Comparison of ENCODE assay signal across 8 cellular contexts in genomic region chr1:230123280-230124186, GRCh38. TPM values are rescaled to one million over a fixed set of nuclear protein-coding genes. Genes with fewer than 3 reads are reported as not detected.
DNase-seq lines count a peak whose midpoint lies in the region; ATAC-seq, FAIRE-seq and TF ChIP-seq lines count a peak whose summit lies in the region.

No MANE protein-coding gene starts in this region.

- intact Hi-C loops in HepG2 (cut with micrococcal nuclease; ENCODE audit: unreplicated experiment) = loop anchor here (5.0 kb wide), 1 partner anchor 56 kb away; the partner anchor contains the start of gene GALNT2
- intact Hi-C loops in upper lobe of right lung (cut with DNase I) = no loop called here
- intact Hi-C loops in dorsolateral prefrontal cortex (cut with DNase I) = no loop called here

- FAIRE-seq in HepG2 (lab: Jason Lieb, UNC) = peak; percentile 60

- H3K9me2 ChIP-seq in GM23338 (ENCODE audit: insufficient read depth) (no peaks in the 10 kb centered on the region), MM.1S (replicated peaks; ENCODE audit: insufficient read depth, low read length) (no peaks in the 10 kb centered on the region)

- no peak overlapping the region for H3K27ac ChIP-seq in GM23338 (ENCODE audit: low read depth)
- H3K27ac ChIP-seq in MM.1S (ENCODE audit: low read length) = peak overlapping the region; percentile 96
- H3K27ac ChIP-seq in HepG2 (ENCODE audit: extremely low read length, insufficient read depth, low read length) = peak overlapping the region; percentile 48
- no peak overlapping the region for H3K27ac ChIP-seq in upper lobe of right lung
- H3K27ac ChIP-seq in dorsolateral prefrontal cortex = no peak overlapping the region

- H3K27me3 Mint-ChIP-seq in GM23338 (ENCODE audit: insufficient read depth, low read depth, poor library complexity) = peaks cover 11% of the 10 kb centered on the region

- TF ChIP-seq POLR2A in HepG2 (IDR thresholded peaks at IDR 0.05; ENCODE audit: insufficient read depth in 1 of 2, low read depth in 2 of 2, low read length in 2 of 2) = no peak

- H3K4me3 Mint-ChIP-seq in GM23338 = no peak overlapping the region

- in situ Hi-C loops in HepG2 (cut with HindIII; ENCODE audit: extremely low pct_ligation_motif_present, low pct_unique_long_range_greater_than_20kb) = no loop called here

- H3K4me1 Mint-ChIP-seq in GM23338 = peaks cover 66% of the 10 kb centered on the region

- POLR2A ChIA-PET in HepG2 (lab: Yijun Ruan, JAX) = interaction anchor here (1.4 to 1.6 kb wide), 2 partner anchors 18 to 35 kb away, joined by 4 to 5 read pairs; no protein-coding TSS in a partner anchor

- no peaks in the 10 kb centered on the region for H3K27me3 ChIP-seq in GM23338 (ENCODE audit: insufficient read depth)
- H3K27me3 ChIP-seq in MM.1S (replicated peaks; ENCODE audit: insufficient read depth, low read length) = no peaks in the 10 kb centered on the region
- H3K27me3 ChIP-seq in HepG2 (ENCODE audit: control insufficient read depth in 1 of 2, insufficient read depth in 2 of 2, low read length in 2 of 2) = no peaks in the 10 kb centered on the region
- no peaks in the 10 kb centered on the region for H3K27me3 ChIP-seq in upper lobe of right lung
- H3K27me3 ChIP-seq in dorsolateral prefrontal cortex = no peaks in the 10 kb centered on the region

- no peak overlapping the region for H2AFZ ChIP-seq in GM23338
- peak overlapping the region; percentile 11; the same call in 1 of the 2 replicates for H2AFZ ChIP-seq in MM.1S (ENCODE audit: low read length)
- H2AFZ ChIP-seq in HepG2 (ENCODE audit: low read length) = no peak overlapping the region

- no peaks in the 10 kb centered on the region for H3K9me3 ChIP-seq in MM.1S (replicated peaks; ENCODE audit: insufficient read depth, low read length)
- no peaks in the 10 kb centered on the region for H3K9me3 ChIP-seq in HepG2 (ENCODE audit: low read length)
- H3K9me3 ChIP-seq in upper lobe of right lung = no peaks in the 10 kb centered on the region

- TF ChIP-seq EP300 in HepG2 (IDR thresholded peaks at IDR 0.05; ENCODE audit: low read depth in 2 of 2, low read length in 2 of 2) (peak in 1 of 2 experiments; percentile 7; a peak in 1 of 4 replicates), HepG2 (CRISPR knock-in tag; IDR thresholded peaks at IDR 0.05; ENCODE audit: borderline replicate concordance) (no peak)

- H3K36me3 Mint-ChIP-seq in GM23338 (ENCODE audit: low read depth) = no peaks in the 10 kb centered on the region; the same call in 2 of the 3 replicates

- H3K79me2 ChIP-seq in GM23338 (replicated peaks; ENCODE audit: insufficient read depth) (peaks cover 77% of the 10 kb centered on the region), MM.1S (ENCODE audit: low read length) (peaks cover 82% of the 10 kb centered on the region), HepG2 (ENCODE audit: insufficient read depth, low read length) (peaks cover 47% of the 10 kb centered on the region)

- TF ChIP-seq CTCF in GM23338 (conservative IDR thresholded peaks at IDR 0.05; ENCODE audit: low read depth in 2 of 2) = no peak
- TF ChIP-seq CTCF in MM.1S (IDR thresholded peaks at IDR 0.05; ENCODE audit: low read length) = no peak
- no peak for TF ChIP-seq CTCF in HepG2 (CRISPR knock-in tag; IDR thresholded peaks at IDR 0.05)
- TF ChIP-seq CTCF in upper lobe of right lung (IDR thresholded peaks at IDR 0.05) = no peak
- TF ChIP-seq CTCF in dorsolateral prefrontal cortex (IDR thresholded peaks at IDR 0.05 in 54 of 56, conservative IDR thresholded peaks at IDR 0.05 in 2 of 56; ENCODE audit: low read depth in 1 of 56, partially characterized antibody in 56 of 56) = no peak

- peaks cover 3% of the 10 kb centered on the region for H4K20me1 ChIP-seq in GM23338 (replicated peaks; ENCODE audit: insufficient read depth)
- H4K20me1 ChIP-seq in MM.1S (ENCODE audit: insufficient read depth, low read length) = no peaks in the 10 kb centered on the region
- H4K20me1 ChIP-seq in HepG2 (ENCODE audit: insufficient read depth, low read length) = no peaks in the 10 kb centered on the region

- H3K36me3 ChIP-seq in GM23338 (ENCODE audit: insufficient read depth) (no peaks in the 10 kb centered on the region), MM.1S (replicated peaks; ENCODE audit: insufficient read depth, low read length) (no peaks in the 10 kb centered on the region), HepG2 (replicated peaks in 1 of 2; ENCODE audit: control insufficient read depth in 1 of 2, insufficient read depth in 2 of 2, low read length in 2 of 2) (no peaks in the 10 kb centered on the region), upper lobe of right lung (no peaks in the 10 kb centered on the region)

- ATAC-seq in GM18861 (IDR thresholded peaks at IDR 0.05; ENCODE audit: unreplicated experiment) (peak; percentile 85), GM23338 (no peak), HepG2 (no peak), upper lobe of right lung (no peak)

- H3K4me3 ChIP-seq in GM23338 = no peak overlapping the region
- H3K4me3 ChIP-seq in MM.1S (ENCODE audit: low read length) = peak overlapping the region; percentile 47
- no peak overlapping the region for H3K4me3 ChIP-seq in HepG2 (replicated peaks in 1 of 3; ENCODE audit: insufficient read depth in 1 of 3, low read depth in 2 of 3, low read length in 3 of 3)
- no peak overlapping the region for H3K4me3 ChIP-seq in upper lobe of right lung
- H3K4me3 ChIP-seq in dorsolateral prefrontal cortex = no peak overlapping the region

- peak overlapping the region; percentile 21; the same call in 1 of the 2 replicates for H3K27ac Mint-ChIP-seq in GM23338

- CTCF ChIA-PET in HepG2 (lab: Yijun Ruan, JAX; ENCODE audit: low intra/inter-chr PET ratio, low total read pairs) = no interaction called here

- DNase-seq in GM23338 (ENCODE audit: low spot score) = no peak
- DNase-seq in MM.1S = peak; percentile 100
- DNase-seq in HepG2 (ENCODE audit: low spot score) = peak; percentile 35
- DNase-seq in upper lobe of right lung = no peak
- DNase-seq in dorsolateral prefrontal cortex = no peak
- DNase-seq in NCI-H1105 treated with DMSO at 0.1 percent for 48 hours (lab: John Stamatoyannopoulos, UW) = no peak
- no peak for DNase-seq in HuH-7.5 (ENCODE audit: low spot score)

- TF ChIP-seq RAD21 in HepG2 (CRISPR knock-in tag; IDR thresholded peaks at IDR 0.05) = no peak

- WGBS in HepG2 (ENCODE audit: low lambda C conversion rate) = 65% methylated on average over 13 of the region's 13 CpGs

- no peaks in the 10 kb centered on the region for H3K9me3 Mint-ChIP-seq in GM23338

- H3K4me1 ChIP-seq in GM23338 (ENCODE audit: insufficient read depth) (peaks cover 23% of the 10 kb centered on the region; the same call in 1 of the 2 replicates), MM.1S (ENCODE audit: low read length) (peaks cover 54% of the 10 kb centered on the region), HepG2 (ENCODE audit: insufficient read depth, low read length) (peaks cover 54% of the 10 kb centered on the region), upper lobe of right lung (peaks cover 7% of the 10 kb centered on the region)

- no peaks in the 10 kb centered on the region for H3F3A ChIP-seq in GM23338 (replicated peaks; ENCODE audit: low read depth)
- peaks cover 42% of the 10 kb centered on the region for H3F3A ChIP-seq in MM.1S (ENCODE audit: insufficient read depth, low read length)

- no peak overlapping the region for H3K4me2 ChIP-seq in GM23338
- H3K4me2 ChIP-seq in MM.1S (ENCODE audit: low read depth, low read length) = peak overlapping the region; percentile 86
- peak overlapping the region; percentile 36 for H3K4me2 ChIP-seq in HepG2 (ENCODE audit: low read depth, low read length)

- H3K9ac ChIP-seq in MM.1S (ENCODE audit: low read length) (peak overlapping the region; percentile 89), HepG2 (ENCODE audit: insufficient read depth, low read depth, low read length) (no peak overlapping the region)

- no TSS peak for BruUV-seq in HepG2 (replicated peaks; lab: Mats Ljungman, UMichigan)

TF ChIP-seq in GM23338, 12 proteins besides CTCF, POLR2A, EP300 and RAD21 (continues in another document):
- TF ChIP-seq ZNF331 (CRISPR knock-in tag; IDR thresholded peaks at IDR 0.05; ENCODE audit: low read depth) = no peak

RNA-seq across cellular contexts. Expression of gene GALNT2, which starts 56.5 kb away (rescaled TPM):
- total RNA-seq in GM23338 (2014; rRNA removed; shearing (Covaris generic)) = 37.2 and 48.3 TPM in 2 replicates
- 17.8 and 19.2 TPM in 2 replicates for polyA plus RNA-seq in GM23338 (2016; fragmentation: Nextera tagmentation; extraction: Ambion mirVana)
- 18.1 and 39.6 TPM in 2 replicates for total RNA-seq in HepG2 (2016; rRNA removed; fragmentation: Illumina TruSeq; extraction: Trizol)
- 5.4 TPM in 2 replicates for total RNA-seq in HepG2 (2016; cell fraction: cytosol; rRNA removed; fragmentation: Illumina TruSeq; extraction: Trizol; ENCODE audit: low read depth)
- total RNA-seq in HepG2 (2016; cell fraction: insoluble cytoplasmic fraction; rRNA removed; fragmentation: Illumina TruSeq; extraction: Trizol) = 15.0 and 40.1 TPM in 2 replicates
- 12.5 and 13.0 TPM in 2 replicates for total RNA-seq in HepG2 (2016; cell fraction: membrane; rRNA removed; fragmentation: Illumina TruSeq; extraction: Trizol)
- total RNA-seq in HepG2 (2016; cell fraction: nucleus; rRNA removed; fragmentation: Illumina TruSeq; extraction: Trizol) = 37.9 and 44.3 TPM in 2 replicates
- 39.3 and 44.2 TPM in 2 replicates for polyA plus RNA-seq in HepG2 (2011; rRNA removed)
- 49.4 and 53.3 TPM in 2 replicates for polyA plus RNA-seq in HepG2 (2011; cell fraction: cytosol; rRNA removed)
- 41.5 and 42.3 TPM in 2 replicates for polyA plus RNA-seq in HepG2 (2011; cell fraction: nucleus; rRNA removed)
- polyA plus RNA-seq in HepG2 (2012) = 62.4 and 72.1 TPM in 2 replicates
- polyA plus RNA-seq in HepG2 (2016; cell fraction: cytosol; fragmentation: Illumina TruSeq; extraction: Trizol; ENCODE audit: low read depth) = 5.6 and 5.7 TPM in 2 replicates
- polyA plus RNA-seq in HepG2 (2016; cell fraction: insoluble cytoplasmic fraction; fragmentation: Illumina TruSeq; extraction: Trizol; ENCODE audit: low read depth) = 17.3 and 20.6 TPM in 2 replicates
- 9.2 TPM in 2 replicates for polyA plus RNA-seq in HepG2 (2016; cell fraction: membrane; fragmentation: Illumina TruSeq; extraction: Trizol; ENCODE audit: low read depth)
- polyA plus RNA-seq in HepG2 (2016; cell fraction: nucleus; fragmentation: Illumina TruSeq; extraction: Trizol; ENCODE audit: insufficient read depth, low read depth) = 63.7 and 66.5 TPM in 2 replicates
- polyA minus RNA-seq in HepG2 (2011; rRNA and poly(A)+ RNA removed; ENCODE audit: low replicate concordance) = 56.6 and 150 TPM in 2 replicates
- polyA minus RNA-seq in HepG2 (2011; cell fraction: cytosol; rRNA and poly(A)+ RNA removed) = 31.7 and 33.5 TPM in 2 replicates
- polyA minus RNA-seq in HepG2 (2011; cell fraction: nucleus; rRNA and poly(A)+ RNA removed) = 30.0 and 30.1 TPM in 2 replicates
- total RNA-seq in upper lobe of right lung = 55.1 TPM
- total RNA-seq in dorsolateral prefrontal cortex = 10 to 100 TPM; 32.6 to 75.9 (median 45.2) TPM

Comparison
In these comparisons a context has a peak if more than half of its experiments do, and no peak if none do; other contexts are left out.
1. DNase-seq: peak in MM.1S (single experiment) and HepG2 (single experiment); none in GM23338 (single experiment), upper lobe of right lung (single experiment), dorsolateral prefrontal cortex (0 of 10), NCI-H1105 treated with DMSO at 0.1 percent for 48 hours (single experiment) and HuH-7.5 (single experiment).
2. H3K27ac ChIP-seq: peak in MM.1S (single experiment) and HepG2 (single experiment); none in GM23338 (single experiment), upper lobe of right lung (single experiment) and dorsolateral prefrontal cortex (0 of 59).